Comparison of ENCODE assay signal across 10 cellular contexts in genomic region chr9:110095238-110095637, GRCh38.
DNase-seq lines count a peak whose midpoint lies in the region; ATAC-seq and TF ChIP-seq lines count a peak whose summit lies in the region.
"Had no signal": no experiment of that assay in that cellular context is flagged by ENCODE, and none has a peak within 500 bp of the region (broad histone marks: within the 10 kb centered on the region; RNA-seq: fewer than 3 reads in every experiment).

No MANE protein-coding gene starts in this region.

- peak overlapping the region; percentile 27; the same call in 1 of the 2 replicates for H3K27ac ChIP-seq in HUES64 (ENCODE audit: low read depth, low read length)
- H3K27ac ChIP-seq in adipose tissue (ENCODE audit: low read depth, low read length): peak overlapping the region; percentile 23
- peak overlapping the region in 1 of 4 donors; percentile 25 for H3K27ac ChIP-seq in esophagus muscularis mucosa (replicated peaks in 1 of 4)

- no peaks in the 10 kb centered on the region for H3K9me3 Mint-ChIP-seq in osteocyte (ENCODE audit: unreplicated experiment)
- no peaks in the 10 kb centered on the region for H3K9me3 Mint-ChIP-seq in stimulated activated naive B cell treated with anti-CD40 and anti-IgM and Interleukin-4, amounts not matched to agents 10 μg/mL and 1 μg/mL and 100 μg/mL, for 72 hours

- H3K36me3 Mint-ChIP-seq in osteocyte (ENCODE audit: unreplicated experiment): no peaks in the 10 kb centered on the region
- H3K36me3 Mint-ChIP-seq in stimulated activated naive B cell treated with anti-CD40 and anti-IgM and Interleukin-4, amounts not matched to agents 10 μg/mL and 1 μg/mL and 100 μg/mL, for 72 hours: peaks cover 39 to 65% of the 10 kb centered on the region in 2 donors
- H3K36me3 Mint-ChIP-seq: CD14-positive monocyte had no signal

- no peak overlapping the region for H3K9ac ChIP-seq in HUES64 (ENCODE audit: low read depth, low read length)

- WGBS in HUES64: 80% methylated on average over 2 of the region's 2 CpGs
- WGBS in adipose tissue, 3 donors: 70 to 88% (median 72%) methylated on average over 2 of the region's 2 CpGs
- WGBS in esophagus muscularis mucosa: 67% methylated on average over 2 of the region's 2 CpGs

- H3K4me1 ChIP-seq in HUES64 (ENCODE audit: insufficient read depth, low read length) (peaks cover 32% of the 10 kb centered on the region), esophagus muscularis mucosa (peaks cover 24 to 52% (median 39%) of the 10 kb centered on the region in 4 donors)

- H3K4me1 Mint-ChIP-seq in osteocyte (ENCODE audit: unreplicated experiment): peaks cover 51% of the 10 kb centered on the region
- H3K4me1 Mint-ChIP-seq in stimulated activated naive B cell treated with anti-CD40 and anti-IgM and Interleukin-4, amounts not matched to agents 10 μg/mL and 1 μg/mL and 100 μg/mL, for 72 hours: peaks cover 46 to 92% of the 10 kb centered on the region in 2 donors

- H3K9me3 ChIP-seq in HUES64 (ENCODE audit: insufficient read depth, low read depth, low read length) (no peaks in the 10 kb centered on the region), esophagus muscularis mucosa (no peaks in the 10 kb centered on the region)

- H3K4me3 ChIP-seq in HUES64 (ENCODE audit: low read length) (no peak overlapping the region), esophagus muscularis mucosa (no peak overlapping the region)

- intact Hi-C loops in esophagus muscularis mucosa (cut with DNase I): no loop called here

- peak overlapping the region; percentile 70 for H3K27ac Mint-ChIP-seq in osteocyte (ENCODE audit: unreplicated experiment)
- H3K27ac Mint-ChIP-seq in stimulated activated naive B cell treated with anti-CD40 and anti-IgM and Interleukin-4, amounts not matched to agents 10 μg/mL and 1 μg/mL and 100 μg/mL, for 72 hours: no peak overlapping the region

- H3K36me3 ChIP-seq in HUES64 (ENCODE audit: insufficient read depth, low read length) (no peaks in the 10 kb centered on the region), esophagus muscularis mucosa (no peaks in the 10 kb centered on the region)

- no peaks in the 10 kb centered on the region for H3K27me3 Mint-ChIP-seq in osteocyte (ENCODE audit: unreplicated experiment)
- no peaks in the 10 kb centered on the region for H3K27me3 Mint-ChIP-seq in stimulated activated naive B cell treated with anti-CD40 and anti-IgM and Interleukin-4, amounts not matched to agents 10 μg/mL and 1 μg/mL and 100 μg/mL, for 72 hours

- TF ChIP-seq CTCF in osteocyte (IDR thresholded peaks at IDR 0.05) (no peak), esophagus muscularis mucosa (IDR thresholded peaks at IDR 0.05) (no peak)

- DNase-seq in fibroblast of peridontal ligament (ENCODE audit: extremely low read depth): peak; percentile 83
- DNase-seq in osteocyte (ENCODE audit: extremely low spot score, unreplicated experiment): peak; percentile 40
- no peak for DNase-seq in esophagus muscularis mucosa (ENCODE audit: extremely low spot score)
- no peak for DNase-seq in stimulated activated naive B cell treated with anti-CD40 and anti-IgM and Interleukin-4, amounts not matched to agents 10 μg/mL and 1 μg/mL and 100 μg/mL, for 72 hours
- DNase-seq in NCI-H1092 (lab: John Stamatoyannopoulos, UW): no peak
- DNase-seq: activated T-cell treated with anti-CD3 and anti-CD28 coated beads for 4 hours had no signal

- no peak for TF ChIP-seq EP300 in esophagus muscularis mucosa (IDR thresholded peaks at IDR 0.05)

- no peak for ATAC-seq in HG03025 (IDR thresholded peaks at IDR 0.05; ENCODE audit: low FRiP score, unreplicated experiment)
- no peak for ATAC-seq in stimulated activated naive B cell treated with anti-CD40 and anti-IgM and Interleukin-4, amounts not matched to agents 10 μg/mL and 1 μg/mL and 100 μg/mL, for 72 hours (replicated peaks)

- H3K4me3 Mint-ChIP-seq in osteocyte (ENCODE audit: unreplicated experiment): no peak overlapping the region
- H3K4me3 Mint-ChIP-seq in stimulated activated naive B cell treated with anti-CD40 and anti-IgM and Interleukin-4, amounts not matched to agents 10 μg/mL and 1 μg/mL and 100 μg/mL, for 72 hours: no peak overlapping the region
- H3K4me3 Mint-ChIP-seq: CD14-positive monocyte had no signal

- no peak for TF ChIP-seq POLR2A in esophagus muscularis mucosa (IDR thresholded peaks at IDR 0.05; ENCODE audit: low read depth)

- H3K27me3 ChIP-seq in HUES64 (ENCODE audit: insufficient read depth, low read length): no peaks in the 10 kb centered on the region
- H3K27me3 ChIP-seq in esophagus muscularis mucosa: no peaks in the 10 kb centered on the region

Comparison
In these comparisons a context has a peak if more than half of its experiments do, and no peak if none do; other contexts are left out.
1. DNase-seq: peak in fibroblast of peridontal ligament (single experiment) and osteocyte (single experiment); none in esophagus muscularis mucosa (single experiment), stimulated activated naive B cell treated with anti-CD40 and anti-IgM and Interleukin-4, amounts not matched to agents 10 μg/mL and 1 μg/mL and 100 μg/mL, for 72 hours (single experiment) and NCI-H1092 (single experiment).